Comparison of ENCODE assay signal across 8 cellular contexts in the genomic region with DNA sequence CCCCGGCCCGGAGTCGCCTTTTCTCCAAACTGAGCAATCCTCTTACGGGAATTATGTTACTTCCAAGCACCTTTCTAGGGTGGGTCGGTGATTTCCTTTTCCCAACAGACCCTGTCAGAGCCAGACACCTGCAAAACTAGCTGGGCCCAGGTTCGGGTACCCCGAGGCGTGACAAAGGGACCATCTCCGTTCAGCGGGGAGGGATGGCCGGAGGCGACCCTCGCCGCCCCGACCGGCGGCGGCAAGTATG. TPM values are rescaled to one million over a fixed set of nuclear protein-coding genes. Genes with fewer than 3 reads are reported as not detected.
DNase-seq lines count a peak whose midpoint lies in the region; ATAC-seq and TF ChIP-seq lines count a peak whose summit lies in the region.

No MANE protein-coding gene starts in this region.

- no peaks in the 10 kb centered on the region for H3K9me3 ChIP-seq in Karpas-422 (ENCODE audit: low read length)
- H3K9me3 ChIP-seq in muscle layer of duodenum (ENCODE audit: control insufficient read depth in 1 of 2, low read length in 2 of 2), result no peaks in the 10 kb centered on the region

- DNase-seq in AG09309 (ENCODE audit: low read depth), result no peak
- DNase-seq in Karpas-422, result peak; percentile 65
- peak in 1 of 61 donors; percentile 44 for DNase-seq in caudate nucleus (lab: John Stamatoyannopoulos, UW)
- DNase-seq in kidney glomerular epithelial cell (lab: John Stamatoyannopoulos, UW), result no peak
- no peak for DNase-seq in NOMO-1 treated with DMSO at 0.1 percent for 48 hours (lab: John Stamatoyannopoulos, UW; ENCODE audit: unreplicated experiment)

- H3K9ac ChIP-seq in Karpas-422 (ENCODE audit: low read length), result peak overlapping the region; percentile 97

- peaks cover 19% of the 10 kb centered on the region; the same call in 1 of the 2 replicates for H4K20me1 ChIP-seq in Karpas-422 (ENCODE audit: insufficient read depth, low read depth, low read length)

- H2AFZ ChIP-seq in Karpas-422 (ENCODE audit: low read length), result no peak overlapping the region

- H3K27ac ChIP-seq in Karpas-422 (ENCODE audit: low read length) (peak overlapping the region; percentile 68), caudate nucleus (ENCODE audit: low read depth, low read length) (peak overlapping the region; percentile 52), muscle layer of duodenum (ENCODE audit: low read length) (peak overlapping the region; percentile 90)

- TF ChIP-seq CTCF in AG09309 (IDR thresholded peaks at IDR 0.05; ENCODE audit: control insufficient read depth, insufficient read depth, low read depth, low read length, missing control alignments), result no peak

- ATAC-seq in GM18873 (IDR thresholded peaks at IDR 0.05; ENCODE audit: low FRiP score, unreplicated experiment) (no peak), HG03520 (IDR thresholded peaks at IDR 0.05; ENCODE audit: unreplicated experiment) (no peak)

- H3K4me1 ChIP-seq in Karpas-422 (ENCODE audit: low read length) (peaks cover 52% of the 10 kb centered on the region), muscle layer of duodenum (ENCODE audit: control insufficient read depth in 1 of 2, insufficient read depth in 2 of 2, low read length in 2 of 2) (peaks cover 9 to 11% of the 10 kb centered on the region in 2 donors)

- H3K36me3 ChIP-seq in Karpas-422 (ENCODE audit: insufficient read depth, low read length) (peaks cover 32% of the 10 kb centered on the region), muscle layer of duodenum (ENCODE audit: control insufficient read depth in 1 of 2, insufficient read depth in 2 of 2, low read length in 2 of 2) (peaks cover 0 to 9% of the 10 kb centered on the region in 2 donors)

- peak overlapping the region; percentile 96 for H3K4me3 ChIP-seq in AG09309 (ENCODE audit: control insufficient read depth, low read depth, low read length)
- H3K4me3 ChIP-seq in Karpas-422 (ENCODE audit: low read length), result peak overlapping the region; percentile 90
- H3K4me3 ChIP-seq in muscle layer of duodenum (ENCODE audit: low read depth in 1 of 2, low read length in 2 of 2), result peak overlapping the region; percentile 92 to 97

- H3K4me2 ChIP-seq in Karpas-422 (ENCODE audit: low read depth, low read length, poor library complexity, severe bottlenecking), result peak overlapping the region; percentile 98

- H3K27me3 ChIP-seq in Karpas-422 (ENCODE audit: low read length), result no peaks in the 10 kb centered on the region
- H3K27me3 ChIP-seq in muscle layer of duodenum (ENCODE audit: low read depth, low read length), result no peaks in the 10 kb centered on the region

- H3K79me2 ChIP-seq in Karpas-422 (ENCODE audit: low read length), result peaks cover 54% of the 10 kb centered on the region

- no peaks in the 10 kb centered on the region for H3K9me2 ChIP-seq in Karpas-422 (replicated peaks; ENCODE audit: insufficient read depth, low read length)

RNA-seq across cellular contexts. Expression of a gene that starts 0.4 kb away (rescaled TPM):
- total RNA-seq in Karpas-422 (2014; rRNA removed; shearing (Covaris generic); ENCODE audit: low replicate concordance), result 375 and 560 TPM in 2 replicates

RNA-seq across cellular contexts. Expression of a gene that starts 51.0 kb away (rescaled TPM):
- not detected in 2 replicates for total RNA-seq in Karpas-422 (2014; rRNA removed; shearing (Covaris generic); ENCODE audit: low replicate concordance)
